23 cellular contexts compared by ENCODE assay signal in genomic region chr12:65715976-65716375, GRCh38.
"Had no signal": no experiment of that assay in that cellular context is flagged by ENCODE, and none has a peak within 500 bp of the region (broad histone marks: within the 10 kb centered on the region; RNA-seq: fewer than 3 reads in every experiment).

No MANE protein-coding gene starts in this region.

- H3K9me3 ChIP-seq: left ventricle myocardium inferior, lower lobe of right lung, ovary, psoas muscle, spleen, suprapubic skin, transverse colon, upper lobe of right lung, uterus had no signal

- DNase-seq: dermis blood vessel endothelial cell; effector memory CD8-positive, alpha-beta T cell; hypothalamus; left cardiac atrium; left ventricle myocardium inferior; lower lobe of right lung; midbrain; naive thymus-derived CD4-positive, alpha-beta T cell; occipital lobe; ovary; psoas muscle; right cardiac atrium; sigmoid colon; spleen; stimulated activated CD4-positive, alpha-beta T cell treated with anti-CD3 and anti-CD28 coated beads, Interleukin-4, amount 100 ng/mL, for 4 hours; stimulated activated naive B cell treated with anti-CD40 and anti-IgM and Interleukin-4, amounts not matched to agents 10 μg/mL and 1 μg/mL and 100 μg/mL, for 72 hours; transverse colon; upper lobe of right lung; uterus had no signal

- H3K4me1 ChIP-seq: left ventricle myocardium inferior, lower lobe of right lung, psoas muscle, sigmoid colon, spleen, suprapubic skin, transverse colon, upper lobe of right lung, uterus had no signal

- H3K27ac ChIP-seq: coronary artery, left ventricle myocardium inferior, lower lobe of right lung, ovary, psoas muscle, sigmoid colon, spleen, suprapubic skin, transverse colon, upper lobe of right lung, uterus had no signal

- H3K4me1 Mint-ChIP-seq: naive thymus-derived CD4-positive, alpha-beta T cell; stimulated activated naive B cell treated with anti-CD40 and anti-IgM and Interleukin-4, amounts not matched to agents 10 μg/mL and 1 μg/mL and 100 μg/mL, for 72 hours had no signal

- H3K27ac Mint-ChIP-seq: effector memory CD8-positive, alpha-beta T cell; naive thymus-derived CD4-positive, alpha-beta T cell; stimulated activated naive B cell treated with anti-CD40 and anti-IgM and Interleukin-4, amounts not matched to agents 10 μg/mL and 1 μg/mL and 100 μg/mL, for 72 hours; stimulated activated naive CD8-positive, alpha-beta T cell treated with anti-CD3 and anti-CD28 coated beads, Interleukin-15, Interleukin-2, amounts not matched to agents 100 ng/mL and 50 ng/mL, for 24 hours had no signal

- H3K4me3 ChIP-seq: coronary artery, left ventricle myocardium inferior, lower lobe of right lung, ovary, psoas muscle, sigmoid colon, spleen, suprapubic skin, transverse colon, upper lobe of right lung, uterus had no signal

- ATAC-seq: effector memory CD8-positive, alpha-beta T cell; left cardiac atrium; lower lobe of right lung; naive thymus-derived CD4-positive, alpha-beta T cell; psoas muscle; right cardiac atrium; stimulated activated naive B cell treated with anti-CD40 and anti-IgM and Interleukin-4, amounts not matched to agents 10 μg/mL and 1 μg/mL and 100 μg/mL, for 72 hours; upper lobe of right lung had no signal

- H3K36me3 ChIP-seq: left ventricle myocardium inferior, lower lobe of right lung, ovary, sigmoid colon, spleen, suprapubic skin, transverse colon, upper lobe of right lung, uterus had no signal

- H3K4me3 Mint-ChIP-seq: effector memory CD8-positive, alpha-beta T cell; naive thymus-derived CD4-positive, alpha-beta T cell; nephron; stimulated activated naive B cell treated with anti-CD40 and anti-IgM and Interleukin-4, amounts not matched to agents 10 μg/mL and 1 μg/mL and 100 μg/mL, for 72 hours; stimulated activated naive CD8-positive, alpha-beta T cell treated with anti-CD3 and anti-CD28 coated beads, Interleukin-15, Interleukin-2, amounts not matched to agents 100 ng/mL and 50 ng/mL, for 24 hours had no signal

- H3K9me3 Mint-ChIP-seq: effector memory CD8-positive, alpha-beta T cell; nephron; stimulated activated naive B cell treated with anti-CD40 and anti-IgM and Interleukin-4, amounts not matched to agents 10 μg/mL and 1 μg/mL and 100 μg/mL, for 72 hours; stimulated activated naive CD8-positive, alpha-beta T cell treated with anti-CD3 and anti-CD28 coated beads, Interleukin-15, Interleukin-2, amounts not matched to agents 100 ng/mL and 50 ng/mL, for 24 hours had no signal
